Comparison of ENCODE assay signal across 9 cellular contexts in genomic region chr4:157104541-157104940, GRCh38. TPM values are rescaled to one million over a fixed set of nuclear protein-coding genes. Genes with fewer than 3 reads are reported as not detected.
"Had no signal": no experiment of that assay in that cellular context is flagged by ENCODE, and none has a peak within 500 bp of the region (broad histone marks: within the 10 kb centered on the region; RNA-seq: fewer than 3 reads in every experiment).

No MANE protein-coding gene starts in this region.

- H3K27ac Mint-ChIP-seq: HFFc6, IgD-negative memory B cell had no signal

- H3K4me3 ChIP-seq: HAP-1 had no signal

- ATAC-seq: HCT116, HepG2 had no signal

- H3K9me3 ChIP-seq: HAP-1 had no signal

- H3K27me3 Mint-ChIP-seq: IgD-negative memory B cell had no signal

- H3K36me3 Mint-ChIP-seq: IgD-negative memory B cell had no signal

- H3K9me3 Mint-ChIP-seq: HFFc6 had no signal

- H3K4me3 Mint-ChIP-seq: HFFc6, IgD-negative memory B cell had no signal

- H3K4me1 ChIP-seq: HAP-1 had no signal

- H3K36me3 ChIP-seq: HAP-1 had no signal

- H3K27ac ChIP-seq: HL-60 had no signal

- DNase-seq: GOT3, H7, HFFc6, KBM-7 had no signal

RNA-seq across cellular contexts. Expression of gene GLRB, which starts 28.6 kb away (rescaled TPM):
- polyA plus RNA-seq: IgD-negative memory B cell had no signal
